ENCODE assay signal across 12 cellular contexts in genomic region chr2:232133078-232133477, GRCh38.
A peak's percentile ranks its signal among the peaks of the same experiment; 100 is the strongest.
DNase-seq lines count a peak whose midpoint lies in the region; ATAC-seq, FAIRE-seq and TF ChIP-seq lines count a peak whose summit lies in the region.
"Had no signal": no experiment of that assay in that cellular context is flagged by ENCODE, and none has a peak within 500 bp of the region (broad histone marks: within the 10 kb centered on the region; RNA-seq: fewer than 3 reads in every experiment).

No MANE protein-coding gene starts in this region.

- intact Hi-C loops in IMR-90 (cut with micrococcal nuclease) (no loop called here), mucosa of descending colon (cut with DNase I, micrococcal nuclease) (no loop called here)
- intact Hi-C loops in activated T-helper 1 cell treated with anti-CD3 and anti-CD28 coated beads, Interleukin-12 subunit alpha, Interleukin-12 subunit beta, Interleukin-2, Interleukin-4 antibody, amounts not matched to agents 30 ng/mL and 10 ng/mL and 1 ng/mL, durations not matched to agents 14 hours and 24 hours and 36 hours (cut with micrococcal nuclease), result no loop called here

- dilution Hi-C loops in IMR-90 (cut with HindIII; ENCODE audit: low sequenced_read_pairs, unreplicated experiment), result no loop called here

- WGBS in IMR-90 (ENCODE audit: extremely low coverage in 2 of 2, insufficient read length in 1 of 2), 2 experiments, result no CpG with 5 or more reads among the region's 1 CpG

- H3K4me3 ChIP-seq in IMR-90 (ENCODE audit: insufficient read depth, low read depth, low read length), result no peak overlapping the region
- H3K4me3 ChIP-seq in bronchial epithelial cell (ENCODE audit: low read depth, low read length), result no peak overlapping the region
- H3K4me3 ChIP-seq in mucosa of descending colon, result no peak overlapping the region
- H3K4me3 ChIP-seq: thyroid gland had no signal

- H3K4me3 Mint-ChIP-seq in mesothelial cell of epicardium, result no peak overlapping the region
- H3K4me3 Mint-ChIP-seq in activated T-helper 1 cell treated with anti-CD3 and anti-CD28 coated beads, Interleukin-12 subunit alpha, Interleukin-12 subunit beta, Interleukin-2, Interleukin-4 antibody, amounts not matched to agents 30 ng/mL and 10 ng/mL and 1 ng/mL, durations not matched to agents 14 hours and 24 hours and 36 hours, result no peak overlapping the region

- no peak overlapping the region for H2BK20ac ChIP-seq in IMR-90 (ENCODE audit: low read depth, low read length)

- no TSS peak for BruUV-seq in IMR-90 (replicated peaks; lab: Mats Ljungman, UMichigan)

- no peak overlapping the region for H3K14ac ChIP-seq in IMR-90 (replicated peaks; ENCODE audit: low read depth, low read length)

- no peaks in the 10 kb centered on the region for H4K20me1 ChIP-seq in IMR-90 (ENCODE audit: insufficient read depth, low read length)

- H3K27ac ChIP-seq in IMR-90 (ENCODE audit: insufficient read depth, low read length), result no peak overlapping the region
- H3K27ac ChIP-seq: thyroid gland had no signal

- H3K4me1 ChIP-seq in IMR-90 (ENCODE audit: control insufficient read depth, insufficient read depth, low read length) (peaks cover 6% of the 10 kb centered on the region), mucosa of descending colon (ENCODE audit: low read depth) (no peaks in the 10 kb centered on the region)

- no peak overlapping the region for H2AFZ ChIP-seq in IMR-90 (replicated peaks; ENCODE audit: low read length, poor library complexity)

- DNase-seq in GM10248 (ENCODE audit: extremely low spot score), result no peak
- DNase-seq in IMR-90, result no peak
- no peak for DNase-seq in bronchial epithelial cell (ENCODE audit: low read depth)
- DNase-seq in mucosa of descending colon, result no peak
- no peak for DNase-seq in mesothelial cell of epicardium (ENCODE audit: low spot score in 2 of 2, unreplicated experiment in 2 of 2)
- no peak for DNase-seq in activated T-helper 1 cell treated with anti-CD3 and anti-CD28 coated beads, Interleukin-12 subunit alpha, Interleukin-12 subunit beta, Interleukin-2, Interleukin-4 antibody, amounts not matched to agents 30 ng/mL and 10 ng/mL and 1 ng/mL, durations not matched to agents 14 hours and 24 hours and 36 hours (ENCODE audit: low spot score)
- DNase-seq in activated effector memory CD4-positive, alpha-beta T cell treated with anti-CD3 and anti-CD28 coated beads, Interleukin-2, amount 50 U/mL, for 16 hours, result no peak
- DNase-seq: NCI-H1105 treated with DMSO at 0.1 percent for 48 hours, NCI-H510A, thyroid gland had no signal

- H2BK120ac ChIP-seq in IMR-90 (ENCODE audit: low read depth, low read length), result no peak overlapping the region

- peaks cover 24% of the 10 kb centered on the region for H3K36me3 Mint-ChIP-seq in mesothelial cell of epicardium
- H3K36me3 Mint-ChIP-seq in activated T-helper 1 cell treated with anti-CD3 and anti-CD28 coated beads, Interleukin-12 subunit alpha, Interleukin-12 subunit beta, Interleukin-2, Interleukin-4 antibody, amounts not matched to agents 30 ng/mL and 10 ng/mL and 1 ng/mL, durations not matched to agents 14 hours and 24 hours and 36 hours (ENCODE audit: low read depth), result no peaks in the 10 kb centered on the region

- H3K4me1 Mint-ChIP-seq in mesothelial cell of epicardium, result peaks cover 31% of the 10 kb centered on the region
- peaks cover 7% of the 10 kb centered on the region for H3K4me1 Mint-ChIP-seq in activated T-helper 1 cell treated with anti-CD3 and anti-CD28 coated beads, Interleukin-12 subunit alpha, Interleukin-12 subunit beta, Interleukin-2, Interleukin-4 antibody, amounts not matched to agents 30 ng/mL and 10 ng/mL and 1 ng/mL, durations not matched to agents 14 hours and 24 hours and 36 hours (ENCODE audit: low read depth)

- H3K27ac Mint-ChIP-seq in mesothelial cell of epicardium, result no peak overlapping the region
- H3K27ac Mint-ChIP-seq in activated T-helper 1 cell treated with anti-CD3 and anti-CD28 coated beads, Interleukin-12 subunit alpha, Interleukin-12 subunit beta, Interleukin-2, Interleukin-4 antibody, amounts not matched to agents 30 ng/mL and 10 ng/mL and 1 ng/mL, durations not matched to agents 14 hours and 24 hours and 36 hours, result no peak overlapping the region

- H3K27me3 Mint-ChIP-seq in mesothelial cell of epicardium (ENCODE audit: low read depth), result no peaks in the 10 kb centered on the region
- H3K27me3 Mint-ChIP-seq in activated T-helper 1 cell treated with anti-CD3 and anti-CD28 coated beads, Interleukin-12 subunit alpha, Interleukin-12 subunit beta, Interleukin-2, Interleukin-4 antibody, amounts not matched to agents 30 ng/mL and 10 ng/mL and 1 ng/mL, durations not matched to agents 14 hours and 24 hours and 36 hours (ENCODE audit: insufficient read depth), result no peaks in the 10 kb centered on the region

- H3K79me1 ChIP-seq in IMR-90 (ENCODE audit: low read depth in 1 of 2, low read length in 2 of 2), result 0 out of 4 replicates have a peak, but pooled peaks cover 0 to 10% of the 10 kb centered on the region in 2 experiments

- H3K36me3 ChIP-seq in IMR-90 (ENCODE audit: control insufficient read depth, insufficient read depth, low read length), result peaks cover 8% of the 10 kb centered on the region
- peaks cover 2% of the 10 kb centered on the region for H3K36me3 ChIP-seq in bronchial epithelial cell (ENCODE audit: control insufficient read depth, insufficient read depth, low read length)
- H3K36me3 ChIP-seq in mucosa of descending colon (ENCODE audit: low read depth), result no peaks in the 10 kb centered on the region

- peaks cover 4% of the 10 kb centered on the region; the same call in 1 of the 2 replicates for H3K9me1 ChIP-seq in IMR-90 (ENCODE audit: insufficient read depth, low read length)

- no peaks in the 10 kb centered on the region for H3K9me3 Mint-ChIP-seq in mesothelial cell of epicardium
- no peaks in the 10 kb centered on the region for H3K9me3 Mint-ChIP-seq in activated T-helper 1 cell treated with anti-CD3 and anti-CD28 coated beads, Interleukin-12 subunit alpha, Interleukin-12 subunit beta, Interleukin-2, Interleukin-4 antibody, amounts not matched to agents 30 ng/mL and 10 ng/mL and 1 ng/mL, durations not matched to agents 14 hours and 24 hours and 36 hours

- no peaks in the 10 kb centered on the region for H3K27me3 ChIP-seq in IMR-90 (ENCODE audit: control insufficient read depth, insufficient read depth, low read length)
- no peaks in the 10 kb centered on the region for H3K27me3 ChIP-seq in bronchial epithelial cell (ENCODE audit: control insufficient read depth, insufficient read depth, low read length)
- H3K27me3 ChIP-seq: thyroid gland had no signal

- no peak overlapping the region for H2AK5ac ChIP-seq in IMR-90 (ENCODE audit: low read depth, low read length)

- no peak overlapping the region for H2BK5ac ChIP-seq in IMR-90 (ENCODE audit: low read depth, low read length, poor library complexity, severe bottlenecking)

- no peak overlapping the region for H4K91ac ChIP-seq in IMR-90 (ENCODE audit: insufficient read depth, low read depth, low read length)

- no peak overlapping the region for H4K8ac ChIP-seq in IMR-90 (ENCODE audit: low read depth in 2 of 2, low read length in 2 of 2)

- no peak overlapping the region for H3K4ac ChIP-seq in IMR-90 (ENCODE audit: low read depth, low read length)

- H3K4me2 ChIP-seq in IMR-90 (ENCODE audit: low read depth, low read length), result no peak overlapping the region

- peak; percentile 40; the same call in 1 of the 2 replicates for TF ChIP-seq RAD21 in IMR-90 (IDR thresholded peaks at IDR 0.05; ENCODE audit: low read length)

- H3K23ac ChIP-seq in IMR-90 (ENCODE audit: low read depth, low read length), result no peak overlapping the region

- no peak overlapping the region for H2BK15ac ChIP-seq in IMR-90 (ENCODE audit: low read depth, low read length)

- TF ChIP-seq CTCF in GM10248 (IDR thresholded peaks at IDR 0.05; ENCODE audit: control extremely low read depth, extremely low read depth, low read depth, missing control alignments), result peak; percentile 8
- TF ChIP-seq CTCF in IMR-90 (conservative IDR thresholded peaks at IDR 0.05; ENCODE audit: low read depth, low read length), result peak; percentile 19; the same call in 1 of the 2 replicates
- TF ChIP-seq CTCF in bronchial epithelial cell (IDR thresholded peaks at IDR 0.05; ENCODE audit: insufficient read depth, low read length, severe bottlenecking), result peak; percentile 11
- TF ChIP-seq CTCF in mucosa of descending colon (IDR thresholded peaks at IDR 0.05), result no peak
- TF ChIP-seq CTCF in mesothelial cell of epicardium (IDR thresholded peaks at IDR 0.05; ENCODE audit: unreplicated experiment), result no peak

- POLR2A ChIA-PET in GM10248 (lab: Yijun Ruan, JAX), result no interaction called here
- POLR2A ChIA-PET in IMR-90 (lab: Charles Lee; ENCODE audit: unreplicated experiment), result no interaction called here

- no peak overlapping the region for H3K9ac ChIP-seq in IMR-90 (ENCODE audit: low read depth, low read length)

- in situ Hi-C loops in IMR-90 (cut with MboI; ENCODE audit: low sequenced_read_pairs), result no loop called here

- no peak for TF ChIP-seq POLR2A in IMR-90 (IDR thresholded peaks at IDR 0.05; ENCODE audit: low read depth, low read length)

- CTCF ChIA-PET in GM10248 (lab: Yijun Ruan, JAX) (no interaction called here), IMR-90 (lab: Yijun Ruan, JAX) (no interaction called here)

- FAIRE-seq in bronchial epithelial cell (lab: Jason Lieb, UNC), result no peak

- no peak overlapping the region for H3K56ac ChIP-seq in IMR-90 (ENCODE audit: extremely low read depth, insufficient read depth, low read length)

- no peaks in the 10 kb centered on the region for H3K9me3 ChIP-seq in IMR-90 (ENCODE audit: control insufficient read depth, insufficient read depth, low read length)
- H3K9me3 ChIP-seq in mucosa of descending colon, result no peaks in the 10 kb centered on the region
- H3K9me3 ChIP-seq: thyroid gland had no signal

- ATAC-seq in IMR-90 (ENCODE audit: low read depth) (no peak), mucosa of descending colon (peak; percentile 54), HG03354 (IDR thresholded peaks at IDR 0.05; ENCODE audit: poor library complexity, severe bottlenecking, unreplicated experiment) (no peak)
- ATAC-seq: Right ventricle myocardium inferior had no signal

- no peak overlapping the region for H4K5ac ChIP-seq in IMR-90 (ENCODE audit: low read depth, low read length)

- no peak overlapping the region for H3K18ac ChIP-seq in IMR-90 (ENCODE audit: low read depth, low read length)

- H2AK9ac ChIP-seq in IMR-90 (replicated peaks; ENCODE audit: low read depth, low read length, poor library complexity), result no peak overlapping the region

TF ChIP-seq in IMR-90, 13 proteins besides CTCF, POLR2A, EP300 and RAD21 (continues in another document):
- no peak for TF ChIP-seq ELK1 (IDR thresholded peaks at IDR 0.05; ENCODE audit: borderline replicate concordance, low read depth, low read length)
- no peak for TF ChIP-seq NFE2L2 (IDR thresholded peaks at IDR 0.05; ENCODE audit: low read depth, low read length)

Comparison
In these comparisons a context has a peak if more than half of its experiments do, and no peak if none do; other contexts are left out.
1. CTCF ChIP-seq: peak in GM10248 (single experiment), IMR-90 (single experiment) and bronchial epithelial cell (single experiment); none in mucosa of descending colon (single experiment) and mesothelial cell of epicardium (single experiment).